In genomic region chr9:35000535-35001284, GRCh38 we compare ENCODE assay signal across 1 cellular context.
TF ChIP-seq lines count a peak whose summit lies in the region.

No MANE protein-coding gene starts in this region.

TF ChIP-seq in IMR-90, 13 proteins besides CTCF, POLR2A, EP300 and RAD21:
- no peak for TF ChIP-seq MAZ (IDR thresholded peaks at IDR 0.05; ENCODE audit: borderline replicate concordance, low read depth, low read length)
- peak; percentile 82 for TF ChIP-seq CEBPB (IDR thresholded peaks at IDR 0.05; ENCODE audit: low read depth, low read length)
- TF ChIP-seq MXI1 (IDR thresholded peaks at IDR 0.05; ENCODE audit: borderline replicate concordance, low read depth, low read length), result no peak
- TF ChIP-seq, protein P1, sequence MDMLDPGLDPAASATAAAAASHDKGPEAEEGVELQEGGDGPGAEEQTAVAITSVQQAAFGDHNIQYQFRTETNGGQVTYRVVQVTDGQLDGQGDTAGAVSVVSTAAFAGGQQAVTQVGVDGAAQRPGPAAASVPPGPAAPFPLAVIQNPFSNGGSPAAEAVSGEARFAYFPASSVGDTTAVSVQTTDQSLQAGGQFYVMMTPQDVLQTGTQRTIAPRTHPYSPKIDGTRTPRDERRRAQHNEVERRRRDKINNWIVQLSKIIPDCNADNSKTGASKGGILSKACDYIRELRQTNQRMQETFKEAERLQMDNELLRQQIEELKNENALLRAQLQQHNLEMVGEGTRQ (IDR thresholded peaks at IDR 0.05; ENCODE audit: low read depth, low read length), result no peak
- TF ChIP-seq BHLHE40 (IDR thresholded peaks at IDR 0.05; ENCODE audit: low read depth, low read length), result no peak
- no peak for TF ChIP-seq CHD1 (IDR thresholded peaks at IDR 0.05; ENCODE audit: low read depth, low read length)
